ENCODE assay signal across 2 cellular contexts in the genomic region with DNA sequence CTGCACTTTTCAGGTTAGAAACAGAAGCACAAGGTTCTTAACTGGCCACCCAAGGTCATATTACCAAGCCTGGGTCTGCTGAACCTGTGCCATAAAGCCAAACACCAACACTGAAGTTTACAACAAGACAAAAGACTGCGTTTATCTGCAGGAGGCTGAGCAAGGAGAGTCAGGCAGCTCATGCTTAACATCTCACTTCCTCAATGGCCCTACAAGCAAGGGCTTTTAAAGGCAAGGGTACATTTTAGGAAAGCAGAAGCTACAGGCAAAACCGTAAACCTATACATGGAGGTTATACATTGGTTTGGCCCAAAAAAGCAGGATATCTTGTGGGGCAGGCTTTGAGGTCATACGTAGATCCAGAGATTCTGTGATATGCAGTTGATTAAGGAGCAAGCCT.
TF ChIP-seq lines count a peak whose summit lies in the region.

No MANE protein-coding gene starts in this region.

TF ChIP-seq in WTC11, 78 proteins besides CTCF, POLR2A, EP300 and RAD21 (continued from another document):
- no peak for TF ChIP-seq JUN (CRISPR knock-in tag; IDR thresholded peaks at IDR 0.05)
- TF ChIP-seq SMAD3 (CRISPR knock-in tag; IDR thresholded peaks at IDR 0.05; ENCODE audit: borderline replicate concordance): no peak
- TF ChIP-seq, protein P1, sequence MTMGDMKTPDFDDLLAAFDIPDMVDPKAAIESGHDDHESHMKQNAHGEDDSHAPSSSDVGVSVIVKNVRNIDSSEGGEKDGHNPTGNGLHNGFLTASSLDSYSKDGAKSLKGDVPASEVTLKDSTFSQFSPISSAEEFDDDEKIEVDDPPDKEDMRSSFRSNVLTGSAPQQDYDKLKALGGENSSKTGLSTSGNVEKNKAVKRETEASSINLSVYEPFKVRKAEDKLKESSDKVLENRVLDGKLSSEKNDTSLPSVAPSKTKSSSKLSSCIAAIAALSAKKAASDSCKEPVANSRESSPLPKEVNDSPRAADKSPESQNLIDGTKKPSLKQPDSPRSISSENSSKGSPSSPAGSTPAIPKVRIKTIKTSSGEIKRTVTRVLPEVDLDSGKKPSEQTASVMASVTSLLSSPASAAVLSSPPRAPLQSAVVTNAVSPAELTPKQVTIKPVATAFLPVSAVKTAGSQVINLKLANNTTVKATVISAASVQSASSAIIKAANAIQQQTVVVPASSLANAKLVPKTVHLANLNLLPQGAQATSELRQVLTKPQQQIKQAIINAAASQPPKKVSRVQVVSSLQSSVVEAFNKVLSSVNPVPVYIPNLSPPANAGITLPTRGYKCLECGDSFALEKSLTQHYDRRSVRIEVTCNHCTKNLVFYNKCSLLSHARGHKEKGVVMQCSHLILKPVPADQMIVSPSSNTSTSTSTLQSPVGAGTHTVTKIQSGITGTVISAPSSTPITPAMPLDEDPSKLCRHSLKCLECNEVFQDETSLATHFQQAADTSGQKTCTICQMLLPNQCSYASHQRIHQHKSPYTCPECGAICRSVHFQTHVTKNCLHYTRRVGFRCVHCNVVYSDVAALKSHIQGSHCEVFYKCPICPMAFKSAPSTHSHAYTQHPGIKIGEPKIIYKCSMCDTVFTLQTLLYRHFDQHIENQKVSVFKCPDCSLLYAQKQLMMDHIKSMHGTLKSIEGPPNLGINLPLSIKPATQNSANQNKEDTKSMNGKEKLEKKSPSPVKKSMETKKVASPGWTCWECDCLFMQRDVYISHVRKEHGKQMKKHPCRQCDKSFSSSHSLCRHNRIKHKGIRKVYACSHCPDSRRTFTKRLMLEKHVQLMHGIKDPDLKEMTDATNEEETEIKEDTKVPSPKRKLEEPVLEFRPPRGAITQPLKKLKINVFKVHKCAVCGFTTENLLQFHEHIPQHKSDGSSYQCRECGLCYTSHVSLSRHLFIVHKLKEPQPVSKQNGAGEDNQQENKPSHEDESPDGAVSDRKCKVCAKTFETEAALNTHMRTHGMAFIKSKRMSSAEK (CRISPR knock-in tag; IDR thresholded peaks at IDR 0.05; ENCODE audit: borderline replicate concordance): no peak
- no peak for TF ChIP-seq OVOL2 (CRISPR knock-in tag; IDR thresholded peaks at IDR 0.05; ENCODE audit: borderline replicate concordance)
- TF ChIP-seq, protein P2, sequence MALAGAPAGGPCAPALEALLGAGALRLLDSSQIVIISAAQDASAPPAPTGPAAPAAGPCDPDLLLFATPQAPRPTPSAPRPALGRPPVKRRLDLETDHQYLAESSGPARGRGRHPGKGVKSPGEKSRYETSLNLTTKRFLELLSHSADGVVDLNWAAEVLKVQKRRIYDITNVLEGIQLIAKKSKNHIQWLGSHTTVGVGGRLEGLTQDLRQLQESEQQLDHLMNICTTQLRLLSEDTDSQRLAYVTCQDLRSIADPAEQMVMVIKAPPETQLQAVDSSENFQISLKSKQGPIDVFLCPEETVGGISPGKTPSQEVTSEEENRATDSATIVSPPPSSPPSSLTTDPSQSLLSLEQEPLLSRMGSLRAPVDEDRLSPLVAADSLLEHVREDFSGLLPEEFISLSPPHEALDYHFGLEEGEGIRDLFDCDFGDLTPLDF (CRISPR knock-in tag; IDR thresholded peaks at IDR 0.05): no peak
- TF ChIP-seq ZNF416 (CRISPR knock-in tag; IDR thresholded peaks at IDR 0.05): no peak
- no peak for TF ChIP-seq ESRRA (CRISPR knock-in tag; IDR thresholded peaks at IDR 0.05; ENCODE audit: borderline replicate concordance)
- TF ChIP-seq NR3C1 (CRISPR knock-in tag; conservative IDR thresholded peaks at IDR 0.05; ENCODE audit: low read depth): no peak
- no peak for TF ChIP-seq FOXP4 (CRISPR knock-in tag; IDR thresholded peaks at IDR 0.05)
TF ChIP-seq in WTC11: peak in this region for 0.

TF ChIP-seq in neural cell, 6 proteins besides CTCF, POLR2A, EP300 and RAD21 (continued from another document):
- TF ChIP-seq POLR2AphosphoS5 (IDR thresholded peaks at IDR 0.05): no peak
TF ChIP-seq in neural cell: peak in this region for 0.
